ENCODE assay signal across 33 cellular contexts in genomic region chr11:130992788-130993187, GRCh38.
"Had no signal": no experiment of that assay in that cellular context is flagged by ENCODE, and none has a peak within 500 bp of the region (broad histone marks: within the 10 kb centered on the region; RNA-seq: fewer than 3 reads in every experiment).

No MANE protein-coding gene starts in this region.

- DNase-seq: activated CD4-positive, alpha-beta T cell treated with anti-CD3 and anti-CD28 coated beads, Interleukin-2, amount 10 ng/mL, durations not matched to agents 24 days and 14 days; activated CD4-positive, alpha-beta T cell treated with anti-CD3 and anti-CD28 coated beads, Interleukin-2, amount 50 U/mL, for 4 hours; activated CD4-positive, CD25-positive, alpha-beta regulatory T cell; activated CD8-positive, alpha-beta T cell treated with anti-CD3 and anti-CD28 coated beads for 36 hours; activated gamma-delta T cell; activated naive CD4-positive, alpha-beta T cell treated with anti-CD3 and anti-CD28 coated beads for 36 hours; activated T-cell treated with anti-CD3 and anti-CD28 coated beads, Interleukin-2, amount 50 U/mL, for 24 hours; adrenal gland; caudate nucleus; MM.1S; MV-4-11; NCI-H1092; NCI-H1436 treated with DMSO at 0.1 percent for 48 hours; NCI-H1694 treated with DMSO at 0.1 percent for 48 hours; NCI-H2029; NCI-H2107; NCI-H2171 treated with DMSO at 0.1 percent for 48 hours; NCI-H2227 treated with DMSO at 0.1 percent for 48 hours; NCI-H446 treated with DMSO at 0.1 percent for 48 hours; NCI-H524; NCI-H69; NCI-H82; PC-9; Right ventricle myocardium superior; SW 1271; T-helper 1 cell; T-helper 2 cell; T-helper 9 cell; WERI-Rb-1 had no signal

- H3K9me3 Mint-ChIP-seq: activated CD4-positive, alpha-beta T cell treated with anti-CD3 and anti-CD28 coated beads, Interleukin-2, amount 10 ng/mL, durations not matched to agents 24 days and 14 days; activated T-cell treated with anti-CD3 and anti-CD28 coated beads, Interleukin-2, amount 50 U/mL, for 24 hours; activated T-helper 2 cell treated with anti-CD3 and anti-CD28 coated beads, Interferon-gamma antibody, Interleukin-2, Interleukin-4, amounts not matched to agents 10 μg/mL and 5 μg/mL and 100 μg/mL, durations not matched to agents 14 hours and 24 hours and 36 hours had no signal

- H3K4me3 Mint-ChIP-seq: activated CD4-positive, alpha-beta T cell treated with anti-CD3 and anti-CD28 coated beads, Interleukin-2, amount 10 ng/mL, durations not matched to agents 24 days and 14 days; activated CD8-positive, alpha-beta T cell treated with anti-CD3 and anti-CD28 coated beads for 36 hours; activated naive CD4-positive, alpha-beta T cell treated with anti-CD3 and anti-CD28 coated beads for 36 hours; activated T-cell treated with anti-CD3 and anti-CD28 coated beads, Interleukin-2, amount 50 U/mL, for 24 hours; brain had no signal

- H3K36me3 ChIP-seq: adrenal gland, WERI-Rb-1 had no signal

- H3K4me1 Mint-ChIP-seq: activated CD4-positive, alpha-beta T cell treated with anti-CD3 and anti-CD28 coated beads, Interleukin-2, amount 10 ng/mL, durations not matched to agents 24 days and 14 days had no signal

- H3K9me3 ChIP-seq: adrenal gland had no signal

- ATAC-seq: activated CD8-positive, alpha-beta T cell treated with anti-CD3 and anti-CD28 coated beads for 36 hours; activated naive CD4-positive, alpha-beta T cell treated with anti-CD3 and anti-CD28 coated beads, Interleukin-2, amount 50 U/mL, for 72 hours had no signal

- H3K27me3 ChIP-seq: adrenal gland had no signal

- H3K27ac Mint-ChIP-seq: activated CD4-positive, alpha-beta T cell treated with anti-CD3 and anti-CD28 coated beads, Interleukin-2, amount 10 ng/mL, durations not matched to agents 24 days and 14 days; activated CD8-positive, alpha-beta T cell treated with anti-CD3 and anti-CD28 coated beads for 36 hours; activated naive CD4-positive, alpha-beta T cell treated with anti-CD3 and anti-CD28 coated beads for 36 hours; activated naive CD4-positive, alpha-beta T cell treated with anti-CD3 and anti-CD28 coated beads, Interleukin-2, amount 50 U/mL, for 72 hours; activated T-cell treated with anti-CD3 and anti-CD28 coated beads, Interleukin-2, amount 50 U/mL, for 24 hours; activated T-helper 2 cell treated with anti-CD3 and anti-CD28 coated beads, Interferon-gamma antibody, Interleukin-2, Interleukin-4, amounts not matched to agents 10 μg/mL and 5 μg/mL and 100 μg/mL, durations not matched to agents 14 hours and 24 hours and 36 hours; brain had no signal

- H3K27me3 Mint-ChIP-seq: activated CD4-positive, alpha-beta T cell treated with anti-CD3 and anti-CD28 coated beads, Interleukin-2, amount 10 ng/mL, durations not matched to agents 24 days and 14 days; activated CD8-positive, alpha-beta T cell treated with anti-CD3 and anti-CD28 coated beads for 36 hours; activated T-cell treated with anti-CD3 and anti-CD28 coated beads, Interleukin-2, amount 50 U/mL, for 24 hours had no signal

- H3K4me1 ChIP-seq: adrenal gland had no signal

- H3K36me3 Mint-ChIP-seq: activated naive CD4-positive, alpha-beta T cell treated with anti-CD3 and anti-CD28 coated beads, Interleukin-2, amount 50 U/mL, for 72 hours; brain had no signal

- H3K27ac ChIP-seq: adrenal gland, KMS-11, PC-9, WERI-Rb-1 had no signal

- H3K4me3 ChIP-seq: adrenal gland, PC-9 had no signal
